Comparison of ENCODE assay signal across 21 cellular contexts in genomic region chr18:62457830-62458229, GRCh38.
"Had no signal": no experiment of that assay in that cellular context is flagged by ENCODE, and none has a peak within 500 bp of the region (broad histone marks: within the 10 kb centered on the region; RNA-seq: fewer than 3 reads in every experiment).

No MANE protein-coding gene starts in this region.

- H3K36me3 ChIP-seq: gastrocnemius medialis, heart right ventricle, left lung, right atrium auricular region had no signal

- H3K27ac Mint-ChIP-seq: dendritic cell treated with granulocyte-macrophage colony-stimulating factor and Interleukin-4, amounts not matched to agents 40 ng/mL and 50 ng/mL, for 4 days; effector memory CD8-positive, alpha-beta T cell; naive thymus-derived CD8-positive, alpha-beta T cell had no signal

- H3K4me3 Mint-ChIP-seq: dendritic cell treated with granulocyte-macrophage colony-stimulating factor and Interleukin-4, amounts not matched to agents 40 ng/mL and 50 ng/mL, for 4 days; effector memory CD8-positive, alpha-beta T cell; naive thymus-derived CD8-positive, alpha-beta T cell had no signal

- DNase-seq: activated naive CD4-positive, alpha-beta T cell treated with anti-CD3 and anti-CD28 coated beads, Interleukin-2, amount 50 U/mL, for 16 hours; activated T-cell treated with anti-CD3 and anti-CD28 coated beads for 4 hours; effector memory CD8-positive, alpha-beta T cell; gastrocnemius medialis; heart right ventricle; left lung; naive thymus-derived CD8-positive, alpha-beta T cell; posterior cingulate gyrus; small intestine; stimulated activated CD4-positive, alpha-beta T cell treated with anti-CD3 and anti-CD28 coated beads, Interleukin-4, amount 100 ng/mL, for 24 hours; stimulated activated naive CD4-positive, alpha-beta T cell; substantia nigra; SW 1271; trophoblast cell had no signal

- H3K36me3 Mint-ChIP-seq: naive thymus-derived CD8-positive, alpha-beta T cell had no signal

- H3K27me3 Mint-ChIP-seq: dendritic cell treated with granulocyte-macrophage colony-stimulating factor and Interleukin-4, amounts not matched to agents 40 ng/mL and 50 ng/mL, for 4 days had no signal

- H3K27ac ChIP-seq: epithelial cell of prostate, left lung, right atrium auricular region had no signal

- FAIRE-seq: astrocyte, bronchial epithelial cell, keratinocyte, small intestine, TTC549 had no signal

- H3K9me3 Mint-ChIP-seq: dendritic cell treated with granulocyte-macrophage colony-stimulating factor and Interleukin-4, amounts not matched to agents 40 ng/mL and 50 ng/mL, for 4 days; effector memory CD8-positive, alpha-beta T cell; naive thymus-derived CD8-positive, alpha-beta T cell had no signal

- H3K9me3 ChIP-seq: gastrocnemius medialis, heart right ventricle, left lung, right atrium auricular region had no signal

- H3K27me3 ChIP-seq: gastrocnemius medialis, heart right ventricle, left lung, right atrium auricular region had no signal

- H3K4me3 ChIP-seq: gastrocnemius medialis, heart right ventricle, left lung, right atrium auricular region had no signal

- H3K4me1 ChIP-seq: right atrium auricular region had no signal

- ATAC-seq: effector memory CD8-positive, alpha-beta T cell; gastrocnemius medialis; heart right ventricle; left lung; naive thymus-derived CD8-positive, alpha-beta T cell had no signal
